In genomic region chr9:98491778-98492177, GRCh38 we compare ENCODE assay signal across 15 cellular contexts.
DNase-seq lines count a peak whose midpoint lies in the region; ATAC-seq, FAIRE-seq and TF ChIP-seq lines count a peak whose summit lies in the region.
"Had no signal": no experiment of that assay in that cellular context is flagged by ENCODE, and none has a peak within 500 bp of the region (broad histone marks: within the 10 kb centered on the region; RNA-seq: fewer than 3 reads in every experiment).

No MANE protein-coding gene starts in this region.

- no TSS peak for BruUV-seq in HepG2 (replicated peaks; lab: Mats Ljungman, UMichigan)

- H3K79me2 ChIP-seq in HepG2 (ENCODE audit: insufficient read depth, low read length) = no peaks in the 10 kb centered on the region

- ATAC-seq in HepG2 (peak; percentile 46; the same call in 2 of the 3 replicates), esophagus mucosa (no peak)
- ATAC-seq: foreskin keratinocyte had no signal

- DNase-seq in AG04450 (ENCODE audit: low read depth, low spot score) = peak; percentile 23
- peak; percentile 59 for DNase-seq in MG63
- DNase-seq in fibroblast of gingiva (ENCODE audit: low read depth) = peak; percentile 14
- DNase-seq in HepG2 (ENCODE audit: low spot score) = no peak
- no peak for DNase-seq in WERI-Rb-1
- DNase-seq in posterior vena cava (ENCODE audit: low spot score) = no peak
- DNase-seq in activated CD4-positive, CD25-positive, alpha-beta regulatory T cell treated with anti-CD3 and anti-CD28 coated beads, Interleukin-2, amount 50 U/mL, for 72 hours = no peak
- DNase-seq: activated naive CD4-positive, alpha-beta T cell treated with anti-CD3 and anti-CD28 coated beads for 36 hours; foreskin keratinocyte; kidney; NCI-H1417; NCI-H510A; stimulated activated CD8-positive, alpha-beta memory T cell treated with anti-CD3 and anti-CD28 coated beads, Interleukin-4, amount 100 ng/mL, for 48 hours; T1000 had no signal

- TF ChIP-seq EP300 in HepG2 (IDR thresholded peaks at IDR 0.05; ENCODE audit: low read depth in 2 of 2, low read length in 2 of 2) = no peak
- TF ChIP-seq EP300 in HepG2 (CRISPR knock-in tag; IDR thresholded peaks at IDR 0.05; ENCODE audit: borderline replicate concordance) = no peak

- intact Hi-C loops in HepG2 (cut with micrococcal nuclease; ENCODE audit: unreplicated experiment) = no loop called here
- intact Hi-C loops in posterior vena cava (cut with DNase I) = no loop called here

- FAIRE-seq in HepG2 (lab: Jason Lieb, UNC) = no peak
- FAIRE-seq: kidney had no signal

- H3K27me3 ChIP-seq in AG04450 (ENCODE audit: control insufficient read depth, insufficient read depth, low read length) = no peaks in the 10 kb centered on the region
- no peaks in the 10 kb centered on the region for H3K27me3 ChIP-seq in MG63
- no peaks in the 10 kb centered on the region; a peak in 1 of 5 replicates for H3K27me3 ChIP-seq in HepG2 (ENCODE audit: control insufficient read depth in 1 of 2, insufficient read depth in 2 of 2, low read length in 2 of 2)
- H3K27me3 ChIP-seq in WERI-Rb-1 (ENCODE audit: insufficient read depth, low read depth, severe bottlenecking) = no peaks in the 10 kb centered on the region
- H3K27me3 ChIP-seq: foreskin keratinocyte had no signal

- no peaks in the 10 kb centered on the region for H4K20me1 ChIP-seq in HepG2 (ENCODE audit: insufficient read depth, low read length)

- CTCF ChIA-PET in AG04450 (lab: Charles Lee) (interaction anchor here (1.1 kb wide), 1 partner anchor 11 kb away, joined by 3 read pairs; no protein-coding TSS in a partner anchor), HepG2 (lab: Yijun Ruan, JAX; ENCODE audit: low intra/inter-chr PET ratio, low total read pairs) (no interaction called here)

- H3K27ac ChIP-seq in AG04450 (ENCODE audit: low read depth, low read length) (peak overlapping the region; percentile 12), HepG2 (ENCODE audit: extremely low read length, insufficient read depth, low read length) (no peak overlapping the region), WERI-Rb-1 (no peak overlapping the region)
- H3K27ac ChIP-seq: foreskin keratinocyte had no signal

- no peak overlapping the region for H2AFZ ChIP-seq in HepG2 (ENCODE audit: low read length)

- no peaks in the 10 kb centered on the region for H3K9me3 ChIP-seq in AG04450 (ENCODE audit: control insufficient read depth, insufficient read depth, low read length)
- no peaks in the 10 kb centered on the region for H3K9me3 ChIP-seq in MG63
- H3K9me3 ChIP-seq in HepG2 (ENCODE audit: low read length) = no peaks in the 10 kb centered on the region
- H3K9me3 ChIP-seq in WERI-Rb-1 (ENCODE audit: severe bottlenecking) = peaks cover 6% of the 10 kb centered on the region

- no peak overlapping the region for H3K4me2 ChIP-seq in HepG2 (ENCODE audit: low read depth, low read length)

- TF ChIP-seq CTCF in AG04450 (IDR thresholded peaks at IDR 0.05; ENCODE audit: low read depth, low read length) (no peak), HepG2 (CRISPR knock-in tag; IDR thresholded peaks at IDR 0.05) (no peak), WERI-Rb-1 (IDR thresholded peaks at IDR 0.05; ENCODE audit: low read depth, low read length) (no peak)

- no peaks in the 10 kb centered on the region; the same call in 1 of the 2 replicates for H3K36me3 ChIP-seq in MG63
- no peaks in the 10 kb centered on the region for H3K36me3 ChIP-seq in HepG2 (replicated peaks in 1 of 2; ENCODE audit: control insufficient read depth in 1 of 2, insufficient read depth in 2 of 2, low read length in 2 of 2)
- H3K36me3 ChIP-seq in WERI-Rb-1 = peaks cover 63% of the 10 kb centered on the region

- in situ Hi-C loops in HepG2 (cut with HindIII; ENCODE audit: extremely low pct_ligation_motif_present, low pct_unique_long_range_greater_than_20kb) = no loop called here

- H3K4me3 ChIP-seq in AG04450 (ENCODE audit: low read depth, low read length) (no peak overlapping the region), MG63 (no peak overlapping the region), HepG2 (replicated peaks in 1 of 3; ENCODE audit: insufficient read depth in 1 of 3, low read depth in 2 of 3, low read length in 3 of 3) (no peak overlapping the region), WERI-Rb-1 (ENCODE audit: low read depth, low read length) (no peak overlapping the region)

- no peak for TF ChIP-seq RAD21 in HepG2 (CRISPR knock-in tag; IDR thresholded peaks at IDR 0.05)

- no peak overlapping the region for H3K9ac ChIP-seq in HepG2 (ENCODE audit: insufficient read depth, low read depth, low read length)

- H3K4me1 ChIP-seq in HepG2 (ENCODE audit: insufficient read depth, low read length) = peaks cover 19% of the 10 kb centered on the region
- H3K4me1 ChIP-seq: foreskin keratinocyte had no signal

- POLR2A ChIA-PET in AG04450 (lab: Yijun Ruan, JAX) = interaction anchor here (0.6 to 1.1 kb wide), 2 partner anchors 12 kb away, joined by 3 read pairs; no protein-coding TSS in a partner anchor
- POLR2A ChIA-PET in HepG2 (lab: Yijun Ruan, JAX) = no interaction called here

- TF ChIP-seq POLR2A in HepG2 (IDR thresholded peaks at IDR 0.05; ENCODE audit: insufficient read depth in 1 of 2, low read depth in 2 of 2, low read length in 2 of 2) = no peak

- 1% methylated on average over 3 of the region's 3 CpGs for WGBS in HepG2 (ENCODE audit: low lambda C conversion rate)

TF ChIP-seq in HepG2, 621 proteins besides CTCF, POLR2A, EP300 and RAD21:
- TF ChIP-seq KAT7 (CRISPR knock-in tag; IDR thresholded peaks at IDR 0.05; ENCODE audit: borderline replicate concordance) (no peak), DMAP1 (CRISPR knock-in tag; IDR thresholded peaks at IDR 0.05) (no peak), ZFP1 (CRISPR knock-in tag; IDR thresholded peaks at IDR 0.05) (no peak), HCFC1 (IDR thresholded peaks at IDR 0.05; ENCODE audit: low read depth, low read length) (no peak)

Comparison
In these comparisons a context has a peak if more than half of its experiments do, and no peak if none do; other contexts are left out.
1. DNase-seq: peak in AG04450 (single experiment), MG63 (single experiment) and fibroblast of gingiva (single experiment); none in HepG2 (single experiment), WERI-Rb-1 (single experiment), posterior vena cava (single experiment) and activated CD4-positive, CD25-positive, alpha-beta regulatory T cell treated with anti-CD3 and anti-CD28 coated beads, Interleukin-2, amount 50 U/mL, for 72 hours (single experiment).